In genomic region chr4:163544407-163545038, GRCh38 we compare ENCODE assay signal across 8 cellular contexts. TPM values are rescaled to one million over a fixed set of nuclear protein-coding genes. Genes with fewer than 3 reads are reported as not detected.
DNase-seq lines count a peak whose midpoint lies in the region; ATAC-seq, FAIRE-seq and TF ChIP-seq lines count a peak whose summit lies in the region.

No MANE protein-coding gene starts in this region.

- no peak overlapping the region for H3K27ac ChIP-seq in GM12878 (ENCODE audit: control insufficient read depth, insufficient read depth)

- H2AFZ ChIP-seq in GM12878 (ENCODE audit: control insufficient read depth, low read depth, low read length), result peak overlapping the region; percentile 59; the same call in 1 of the 2 replicates

- BruUV-seq in GM12878 (replicated peaks; lab: Mats Ljungman, UMichigan), result no TSS peak

- TF ChIP-seq EP300 in GM12878 (IDR thresholded peaks at IDR 0.05; ENCODE audit: borderline replicate concordance in 1 of 2, control insufficient read depth in 1 of 2, low read depth in 2 of 2, low read length in 2 of 2), result no peak

- no peak overlapping the region for H3K4me3 Mint-ChIP-seq in T-helper 17 cell

- no peaks in the 10 kb centered on the region for H3K36me3 Mint-ChIP-seq in T-helper 17 cell (ENCODE audit: low read depth)

- in situ Hi-C loops in HAP-1 (cut with MboI; ENCODE audit: low sequenced_read_pairs), result loop anchor here (25.0 kb wide), 1 partner anchor 1057 kb away; no protein-coding TSS in a partner anchor
- in situ Hi-C loops in GM12878 (cut with MboI), result loop anchor here (5.0 to 10.0 kb wide), 4 partner anchors 60 to 1050 kb away; partner anchors contain the start of gene NPY1R

- ATAC-seq in T-helper 17 cell (peak; percentile 93), GM12878 (peak; percentile 95)

- H3K79me2 ChIP-seq in GM12878 (ENCODE audit: control insufficient read depth, insufficient read depth, low read length), result no peaks in the 10 kb centered on the region

- H3K27me3 ChIP-seq in HAP-1 (ENCODE audit: low read depth) (no peaks in the 10 kb centered on the region), GM12878 (replicated peaks in 1 of 2; ENCODE audit: control insufficient read depth in 2 of 2, insufficient read depth in 2 of 2, low read length in 1 of 2) (no peaks in the 10 kb centered on the region)

- peak; percentile 68 for FAIRE-seq in GM12878 (lab: Jason Lieb, UNC)

- WGBS in GM12878 (ENCODE audit: insufficient coverage, insufficient replicate concordance, low lambda C conversion rate, missing lambda C conversion rate), result 20% methylated on average over 12 of the region's 12 CpGs

- RAD21 ChIA-PET in GM12878 (lab: Charles Lee; ENCODE audit: unreplicated experiment), result interaction anchor here (1.3 to 2.3 kb wide), 2 partner anchors 58 to 59 kb away, joined by 5 to 10 read pairs; no protein-coding TSS in a partner anchor

- H3K4me2 ChIP-seq in GM12878 (ENCODE audit: control insufficient read depth, insufficient read depth), result peak overlapping the region; percentile 31; the same call in 1 of the 2 replicates

- no peaks in the 10 kb centered on the region for H3K27me3 Mint-ChIP-seq in T-helper 17 cell

- CTCF ChIA-PET in GM12878 (lab: Yijun Ruan, JAX), result interaction anchor here (0.8 to 15.1 kb wide), 11 partner anchors 7 to 433 kb away, joined by 3 to 571 read pairs (median 5); partner anchors contain the start of gene TMA16

- TF ChIP-seq RAD21 in GM12878 (IDR thresholded peaks at IDR 0.05; ENCODE audit: insufficient read depth, low read depth, low read length), result peak; percentile 84

- peak; percentile 87 for TF ChIP-seq CTCF in LNCaP clone FGC (IDR thresholded peaks at IDR 0.05; ENCODE audit: control insufficient read depth, extremely low read depth, insufficient read depth)
- peak; percentile 92 to 93 (median 92) for TF ChIP-seq CTCF in GM12878 (IDR thresholded peaks at IDR 0.05 in 2 of 3, conservative IDR thresholded peaks at IDR 0.05 in 1 of 3; ENCODE audit: control insufficient read depth in 2 of 3, extremely low read depth in 1 of 3, insufficient read depth in 1 of 3, low read depth in 3 of 3, low read length in 3 of 3)

- TF ChIP-seq POLR2A in GM12878 (IDR thresholded peaks at IDR 0.05; ENCODE audit: low read depth, low read length), result no peak

- no peaks in the 10 kb centered on the region for H4K20me1 ChIP-seq in GM12878 (ENCODE audit: control insufficient read depth, insufficient read depth)

- no peaks in the 10 kb centered on the region for H3K4me1 Mint-ChIP-seq in T-helper 17 cell

- POLR2A ChIA-PET in GM12878 (lab: Charles Lee), result no interaction called here

- no peak overlapping the region for H3K27ac Mint-ChIP-seq in T-helper 17 cell

- DNase-seq in DMS153 treated with DMSO at 0.1 percent for 48 hours (lab: John Stamatoyannopoulos, UW; ENCODE audit: unreplicated experiment) (peak; percentile 2), DMS153 (lab: John Stamatoyannopoulos, UW) (no peak), HAP-1 (ENCODE audit: low spot score in 2 of 2) (peak; percentile 66 to 80), LNCaP clone FGC (ENCODE audit: low read depth) (peak; percentile 7), T-helper 17 cell (peak; percentile 36 to 44 (median 41)), GM12878 (ENCODE audit: low read depth, low spot score) (no peak), islet precursor cell (peak; percentile 73)
- peak; percentile 47 to 53 for DNase-seq in stimulated activated CD4-positive, alpha-beta T cell treated with anti-CD3 and anti-CD28 coated beads, Interleukin-1b, Interleukin-23, amount 100 ng/mL, for 4 hours (ENCODE audit: low read depth in 2 of 2)

- H3K36me3 ChIP-seq in HAP-1 (replicated peaks), result no peaks in the 10 kb centered on the region
- H3K36me3 ChIP-seq in GM12878 (ENCODE audit: control insufficient read depth in 2 of 2, insufficient read depth in 2 of 2, low read length in 1 of 2), result no peaks in the 10 kb centered on the region

- H3K4me1 ChIP-seq in HAP-1, result no peaks in the 10 kb centered on the region; the same call in 1 of the 2 replicates
- no peaks in the 10 kb centered on the region for H3K4me1 ChIP-seq in GM12878 (ENCODE audit: control insufficient read depth, insufficient read depth, low read length)

- H3K9ac ChIP-seq in GM12878 (ENCODE audit: control insufficient read depth, insufficient read depth, low read length), result no peak overlapping the region

- H3K9me3 ChIP-seq in HAP-1, result no peaks in the 10 kb centered on the region
- H3K9me3 ChIP-seq in T-helper 17 cell (ENCODE audit: control insufficient read depth, low read length, poor library complexity, severe bottlenecking), result no peaks in the 10 kb centered on the region
- H3K9me3 ChIP-seq in GM12878 (replicated peaks; ENCODE audit: control insufficient read depth, insufficient read depth, low read length), result no peaks in the 10 kb centered on the region

- intact Hi-C loops in GM12878 (cut with micrococcal nuclease; ENCODE audit: unreplicated experiment), result loop anchor here (1.0 to 10.0 kb wide), 4 partner anchors 50 to 437 kb away; partner anchors contain the start of gene TMA16

- SMC1A ChIA-PET in GM12878 (lab: Charles Lee; ENCODE audit: uncharacterized antibody, unreplicated experiment), result interaction anchor here (1.0 to 17.5 kb wide), 5 partner anchors 13 to 437 kb away, joined by 3 to 727 read pairs (median 6); no protein-coding TSS in a partner anchor

- no peak overlapping the region for H3K4me3 ChIP-seq in HAP-1
- H3K4me3 ChIP-seq in LNCaP clone FGC (ENCODE audit: low read depth, low read length), result peak overlapping the region; percentile 34
- H3K4me3 ChIP-seq in GM12878, result no peak overlapping the region

TF ChIP-seq in GM12878, 131 proteins besides CTCF, POLR2A, EP300 and RAD21 (continues in another document):
- TF ChIP-seq PKNOX1 (IDR thresholded peaks at IDR 0.05), result 0 out of 2 replicates have a peak, but pooled peaks have one; percentile 10
- TF ChIP-seq SMC3 (IDR thresholded peaks at IDR 0.05; ENCODE audit: borderline replicate concordance, low read length), result peak; percentile 78
- no peak for TF ChIP-seq ZNF217 (IDR thresholded peaks at IDR 0.05)
- TF ChIP-seq EGR1 (IDR thresholded peaks at IDR 0.05; ENCODE audit: borderline replicate concordance in 1 of 2, low read depth in 2 of 2, low read length in 2 of 2), result no peak
- TF ChIP-seq NBN (IDR thresholded peaks at IDR 0.05), result peak; percentile 64; the same call in 1 of the 2 replicates
- peak; percentile 31; the same call in 1 of the 3 replicates for TF ChIP-seq POU2F2 (IDR thresholded peaks at IDR 0.05; ENCODE audit: borderline replicate concordance, low read depth, low read length)
- TF ChIP-seq FOXK2 (IDR thresholded peaks at IDR 0.05), result no peak
- TF ChIP-seq EED (IDR thresholded peaks at IDR 0.05; ENCODE audit: low read depth), result no peak
- TF ChIP-seq ATF3 (IDR thresholded peaks at IDR 0.05; ENCODE audit: borderline replicate concordance, extremely low read depth, low read depth, low read length), result no peak
- TF ChIP-seq STAT3 (IDR thresholded peaks at IDR 0.05; ENCODE audit: low read depth, low read length), result no peak
- no peak for TF ChIP-seq CBFB (IDR thresholded peaks at IDR 0.05; ENCODE audit: low read depth)
- TF ChIP-seq MYC (IDR thresholded peaks at IDR 0.05; ENCODE audit: insufficient read depth, insufficient read length, insufficient replicate concordance, low read length, severe bottlenecking), result no peak
- TF ChIP-seq SIX5 (IDR thresholded peaks at IDR 0.05; ENCODE audit: low read depth, low read length, severe bottlenecking), result no peak

RNA-seq across cellular contexts. Expression of gene TMA16, which starts 50.0 kb away (rescaled TPM):
- total RNA-seq in T-helper 17 cell (10 to 100 TPM in 1 of 2 donors, 1 to 10 TPM in 1; 7.5 to 10.9 TPM), GM12878 (2014; rRNA removed) (42.6 and 46.2 TPM in 2 replicates), GM12878 (2014; rRNA removed; fragmentation: Illumina TruSeq; extraction: Trizol) (70.3 and 77.8 TPM in 2 replicates), GM12878 (2021) (50.5 and 54.3 TPM in 2 replicates)
- total RNA-seq in GM12878 (2013; cell fraction: nucleolus; rRNA removed), result 206 and 211 TPM in 2 replicates
- polyA plus RNA-seq in GM12878 (2011; ENCODE audit: low read depth), result 28.4 TPM
- polyA plus RNA-seq in GM12878 (2011; rRNA removed) (37.9 and 55.4 TPM in 2 replicates), GM12878 (2014; fragmentation: Illumina TruSeq; extraction: Trizol) (60.5 and 85.0 TPM in 2 replicates), GM12878 (2014; fragmentation: Nextera tagmentation; extraction: Ambion mirVana) (10 to 100 TPM; 65.4 to 91.0 TPM), GM12878 (2014; rRNA removed) (41.1 and 55.9 TPM in 2 replicates), GM12878 (2016; fragmentation: Nextera tagmentation; extraction: Ambion mirVana) (10 to 100 TPM; 48.2 to 55.7 TPM)
- polyA plus RNA-seq in GM12878 (2011; cell fraction: cytosol; rRNA removed), result 9.7 and 10.4 TPM in 2 replicates
- polyA plus RNA-seq in GM12878 (2011; cell fraction: nucleus; rRNA removed), result 21.2 and 22.5 TPM in 2 replicates
- polyA plus RNA-seq in GM12878 (2012), result 36.1 and 45.1 TPM in 2 replicates
- 23.3 and 28.7 TPM in 2 replicates for polyA minus RNA-seq in GM12878 (2011; rRNA and poly(A)+ RNA removed)
- 11.2 and 17.3 TPM in 2 replicates for polyA minus RNA-seq in GM12878 (2011; cell fraction: cytosol; rRNA and poly(A)+ RNA removed)
- 60.8 and 107 TPM in 2 replicates for polyA minus RNA-seq in GM12878 (2011; cell fraction: nucleus; rRNA and poly(A)+ RNA removed)

Comparison
In these comparisons a context has a peak if more than half of its experiments do, and no peak if none do; other contexts are left out.
1. DNase-seq: peak in DMS153 treated with DMSO at 0.1 percent for 48 hours (single experiment), HAP-1 (2 of 2), LNCaP clone FGC (single experiment), T-helper 17 cell (3 of 3), islet precursor cell (single experiment) and stimulated activated CD4-positive, alpha-beta T cell treated with anti-CD3 and anti-CD28 coated beads, Interleukin-1b, Interleukin-23, amount 100 ng/mL, for 4 hours (2 of 2); none in DMS153 (single experiment) and GM12878 (single experiment).